ENCODE assay signal across 8 cellular contexts in the genomic region with DNA sequence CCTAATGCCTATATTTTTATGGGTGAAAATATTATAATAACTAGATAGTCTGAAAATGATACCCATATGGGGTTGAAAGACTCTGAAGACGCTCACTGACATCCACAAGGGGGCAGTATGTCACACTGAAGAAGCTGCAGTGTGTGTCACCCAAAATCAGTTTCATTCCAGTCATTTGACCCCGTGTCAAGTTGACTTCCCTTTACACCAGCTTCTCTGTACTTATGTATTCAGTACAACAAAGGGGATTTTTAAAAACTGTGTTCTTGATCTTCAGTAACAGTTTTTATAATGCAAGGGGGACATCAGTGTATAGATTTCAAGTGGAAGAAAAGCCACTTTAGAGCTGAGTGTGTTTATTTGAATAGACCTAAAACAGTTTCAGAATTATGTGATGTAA. TPM values are rescaled to one million over a fixed set of nuclear protein-coding genes. Genes with fewer than 3 reads are reported as not detected.
DNase-seq lines count a peak whose midpoint lies in the region; ATAC-seq and FAIRE-seq lines count a peak whose summit lies in the region.

No MANE protein-coding gene starts in this region.

- peak; percentile 65 for FAIRE-seq in HTR-8/SVneo (lab: Jason Lieb, UNC)

- peak; percentile 62 for ATAC-seq in GM21576 (IDR thresholded peaks at IDR 0.05; ENCODE audit: unreplicated experiment)

- DNase-seq in NCI-H1417 (lab: John Stamatoyannopoulos, UW) (peak; percentile 30 to 69 (median 67)), NCI-H1417 treated with DMSO at 0.1 percent for 48 hours (lab: John Stamatoyannopoulos, UW) (no peak), HTR-8/SVneo (ENCODE audit: insufficient read length, low spot score) (peak; percentile 67), SK-N-DZ (ENCODE audit: low spot score) (peak; percentile 61), hippocampal formation (lab: John Stamatoyannopoulos, UW) (peak; percentile 29 to 33)
- peak; percentile 12 for DNase-seq in activated naive CD8-positive, alpha-beta T cell treated with anti-CD3 and anti-CD28 coated beads, Interleukin-2, amount 50 U/mL, for 16 hours (ENCODE audit: low read depth, low spot score)
- DNase-seq in stimulated activated CD4-positive, alpha-beta T cell treated with anti-CD3 and anti-CD28 coated beads, Interleukin-1b, Interleukin-23, amount 100 ng/mL, for 1 hour (ENCODE audit: low read depth in 2 of 2), result peak; percentile 10 to 15

RNA-seq across cellular contexts. Expression of a gene that starts 19.3 kb away (rescaled TPM):
- polyA plus RNA-seq in SK-N-DZ (2014; cell fraction: cytosol; rRNA removed), result 47.7 and 49.8 TPM in 2 replicates
- 37.5 and 38.1 TPM in 2 replicates for polyA plus RNA-seq in SK-N-DZ (2014; cell fraction: nucleus; rRNA removed)
